ENCODE assay signal across 8 cellular contexts in genomic region chr1:145858937-145859490, GRCh38. TPM values are rescaled to one million over a fixed set of nuclear protein-coding genes. Genes with fewer than 3 reads are reported as not detected.
DNase-seq lines count a peak whose midpoint lies in the region; ATAC-seq and TF ChIP-seq lines count a peak whose summit lies in the region.

PIAS3 (minus strand) TSS chr1:145859081; CDS start chr1:145858990, 91 bp downstream.

- peak; percentile 91 for DNase-seq in NCI-H1105 treated with DMSO at 0.1 percent for 48 hours (lab: John Stamatoyannopoulos, UW)
- DNase-seq in SW480 (ENCODE audit: low spot score) = peak; percentile 88
- peak; percentile 51 for DNase-seq in activated naive CD8-positive, alpha-beta T cell treated with anti-CD3 and anti-CD28 coated beads, Interleukin-2, amount 50 U/mL, for 16 hours (ENCODE audit: low read depth, low spot score)
- peak; percentile 98 for DNase-seq in Right ventricle myocardium inferior (ENCODE audit: missing footprints)
- DNase-seq in tibial artery = peak; percentile 97 to 98

- no peaks in the 10 kb centered on the region for H3K27me3 ChIP-seq in parathyroid adenoma (ENCODE audit: control insufficient read depth, insufficient read depth, low read length)
- no peaks in the 10 kb centered on the region for H3K27me3 ChIP-seq in tibial artery

- intact Hi-C loops in Right ventricle myocardium inferior (cut with DNase I) = loop anchor here (2.0 kb wide), 1 partner anchor 32 kb away; no protein-coding TSS in a partner anchor
- intact Hi-C loops in tibial artery (cut with DNase I; ENCODE audit: low total_unique reads) = no loop called here

- TF ChIP-seq POLR2A in GM10847 (IDR thresholded peaks at IDR 0.05; ENCODE audit: extremely low read depth, insufficient read length) = peak; percentile 9

- H3K36me3 ChIP-seq in parathyroid adenoma (ENCODE audit: control insufficient read depth, insufficient read depth, low read length) = no peaks in the 10 kb centered on the region
- H3K36me3 ChIP-seq in tibial artery = peaks cover 25 to 34% (median 27%) of the 10 kb centered on the region in 3 donors

- H3K4me1 ChIP-seq in parathyroid adenoma (peaks cover 3% of the 10 kb centered on the region), tibial artery (peaks cover 0 to 22% (median 15%) of the 10 kb centered on the region in 4 donors)

- no peaks in the 10 kb centered on the region for H3K9me3 ChIP-seq in parathyroid adenoma (ENCODE audit: control insufficient read depth, low read length)
- no peaks in the 10 kb centered on the region for H3K9me3 ChIP-seq in tibial artery

- peak within 1 kb of the TSS; percentile 82 for H3K4me3 ChIP-seq in parathyroid adenoma (ENCODE audit: low read depth, low read length)
- H3K4me3 ChIP-seq in tibial artery = peak within 1 kb of the TSS; percentile 63 to 87

- peak within 1 kb of the TSS; percentile 96 for H2AFZ ChIP-seq in parathyroid adenoma

- no peaks in the 10 kb centered on the region for H3K79me2 ChIP-seq in parathyroid adenoma

- H3K27ac ChIP-seq in parathyroid adenoma = peak within 1 kb of the TSS; percentile 70
- peak within 1 kb of the TSS; percentile 89 to 95 for H3K27ac ChIP-seq in tibial artery

- TF ChIP-seq CTCF in parathyroid adenoma (IDR thresholded peaks at IDR 0.05) (no peak), tibial artery (IDR thresholded peaks at IDR 0.05) (no peak)

- ATAC-seq in HG02642 (IDR thresholded peaks at IDR 0.05; ENCODE audit: poor library complexity, unreplicated experiment) (peak; percentile 91), Right ventricle myocardium inferior (peak; percentile 97)

- H3K9ac ChIP-seq in parathyroid adenoma = no peak within 1 kb of the TSS

- peak within 1 kb of the TSS; percentile 91 for H3K4me2 ChIP-seq in parathyroid adenoma (ENCODE audit: low read length)

RNA-seq across cellular contexts. Expression of gene PIAS3, which starts in this region (rescaled TPM):
- 15.7 TPM for total RNA-seq in Right ventricle myocardium inferior

Comparison
In these comparisons a context has a peak if more than half of its experiments do, and no peak if none do; other contexts are left out.
1. Peak in every context shown above with its lines: DNase-seq, ATAC-seq, H3K4me3 ChIP-seq and H3K27ac ChIP-seq.